In the genomic region with DNA sequence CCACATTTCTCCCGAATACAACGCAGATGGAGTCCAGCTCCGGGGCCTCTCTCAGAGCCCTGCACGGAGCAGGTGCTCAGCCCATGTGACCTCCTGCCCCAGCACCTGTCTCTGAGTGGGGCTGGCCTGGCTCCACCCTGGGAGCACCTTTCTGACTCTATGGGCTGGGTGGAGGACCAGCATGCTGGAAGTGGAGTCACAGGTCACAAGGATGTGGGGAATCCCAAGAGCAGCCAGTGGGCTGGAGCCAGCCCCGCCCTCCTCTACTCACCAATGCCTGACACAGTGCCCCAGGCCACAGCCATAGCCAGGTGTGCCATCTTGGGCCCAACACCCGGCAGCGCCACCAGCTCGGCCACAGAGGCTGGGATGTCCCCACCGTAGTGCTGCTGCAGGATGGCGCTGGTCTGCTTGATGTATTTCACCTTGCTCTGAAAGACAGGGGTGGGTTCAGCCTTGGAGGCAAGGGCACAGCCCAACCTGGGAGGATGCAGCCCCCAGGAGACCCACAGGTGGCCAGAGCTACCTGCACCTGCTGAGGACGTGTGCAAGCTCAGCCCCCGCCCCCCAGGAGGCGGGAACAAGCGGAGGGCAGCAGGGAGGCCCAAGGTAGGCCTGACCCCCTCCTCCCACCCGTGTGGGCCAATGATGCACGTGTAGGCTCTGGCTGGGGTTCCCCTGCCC, we compare ENCODE assay signal across 1 cellular context.
TF ChIP-seq lines count a peak whose summit lies in the region.

No MANE protein-coding gene starts in this region.

TF ChIP-seq in endothelial cell of umbilical vein, 7 proteins besides CTCF, POLR2A, EP300 and RAD21:
- TF ChIP-seq MYC (IDR thresholded peaks at IDR 0.05; ENCODE audit: low read depth, low read length) (no peak), EZH2 (IDR thresholded peaks at IDR 0.05; ENCODE audit: borderline replicate concordance, low read depth, low read length, severe bottlenecking) (no peak), GATA2 (IDR thresholded peaks at IDR 0.05; ENCODE audit: insufficient read depth, insufficient read length, low read depth, low read length) (no peak), JUN (IDR thresholded peaks at IDR 0.05; ENCODE audit: borderline replicate concordance, insufficient read depth, insufficient read length, low read depth) (no peak), POLR2AphosphoS5 (IDR thresholded peaks at IDR 0.05; ENCODE audit: insufficient read depth, low read depth, low read length) (no peak)
